In genomic region chr9:105816202-105816744, GRCh38 we compare ENCODE assay signal across 21 cellular contexts.
DNase-seq lines count a peak whose midpoint lies in the region; ATAC-seq and FAIRE-seq lines count a peak whose summit lies in the region.
"Had no signal": no experiment of that assay in that cellular context is flagged by ENCODE, and none has a peak within 500 bp of the region (broad histone marks: within the 10 kb centered on the region; RNA-seq: fewer than 3 reads in every experiment).

No MANE protein-coding gene starts in this region.

- no peaks in the 10 kb centered on the region for H3K27me3 ChIP-seq in small intestine (ENCODE audit: control insufficient read depth in 2 of 2, insufficient read depth in 2 of 2, low read length in 2 of 2)

- CTCF ChIA-PET in activated CD4-positive, alpha-beta memory T cell treated with anti-CD3 and anti-CD28 coated beads for 36 hours (lab: Charles Lee): no interaction called here

- H3K36me3 ChIP-seq in small intestine (ENCODE audit: control insufficient read depth in 2 of 2, insufficient read depth in 2 of 2, low read length in 2 of 2): no peaks in the 10 kb centered on the region
- H3K36me3 ChIP-seq: HAP-1 had no signal

- H3K27ac ChIP-seq in small intestine (ENCODE audit: low read depth in 1 of 2, low read length in 1 of 2): no peak overlapping the region
- H3K27ac ChIP-seq: GM23248 had no signal

- H3K4me1 ChIP-seq in small intestine (ENCODE audit: control insufficient read depth in 2 of 2, insufficient read depth in 1 of 2, low read depth in 1 of 2, low read length in 1 of 2): no peaks in the 10 kb centered on the region
- H3K4me1 ChIP-seq: HAP-1 had no signal

- H3K27me3 Mint-ChIP-seq in activated CD4-positive, alpha-beta memory T cell treated with anti-CD3 and anti-CD28 coated beads for 36 hours: no peaks in the 10 kb centered on the region
- H3K27me3 Mint-ChIP-seq: B cell; CD4-positive, CD25-positive, alpha-beta regulatory T cell; CD8-positive, alpha-beta memory T cell had no signal

- no peak overlapping the region for H3K4me3 Mint-ChIP-seq in activated CD4-positive, alpha-beta memory T cell treated with anti-CD3 and anti-CD28 coated beads for 36 hours
- H3K4me3 Mint-ChIP-seq: B cell; CD4-positive, CD25-positive, alpha-beta regulatory T cell; CD8-positive, alpha-beta memory T cell had no signal

- 76 to 81% (median 79%) methylated on average over 3 of the region's 3 CpGs for WGBS in small intestine, 3 donors

- DNase-seq in small intestine: no peak
- DNase-seq in activated CD4-positive, alpha-beta memory T cell treated with anti-CD3 and anti-CD28 coated beads for 36 hours: no peak
- DNase-seq in NCI-H2171 treated with DMSO at 0.1 percent for 48 hours (lab: John Stamatoyannopoulos, UW): no peak
- DNase-seq: 8988T; C1 segment of cervical spinal cord; CD8-positive, alpha-beta memory T cell; COR-L47; DMS 273 treated with DMSO at 0.1 percent for 48 hours; DMS53; DND-41; EL; GM23248 had no signal

- intact Hi-C loops in activated CD4-positive, alpha-beta memory T cell treated with anti-CD3 and anti-CD28 coated beads for 36 hours (cut with micrococcal nuclease): no loop called here

- FAIRE-seq in A204.1 (lab: Jason Lieb, UNC) (peak; percentile 98), TTC549 (lab: Jason Lieb, UNC) (peak; percentile 94), endometrium (lab: Jason Lieb, UNC) (peak; percentile 97), small intestine (lab: Jason Lieb, UNC) (peak; percentile 96)
- FAIRE-seq: GM12891, GM19239 had no signal

- ATAC-seq in HG03196 (IDR thresholded peaks at IDR 0.05; ENCODE audit: unreplicated experiment): no peak

- no peaks in the 10 kb centered on the region for H3K4me1 Mint-ChIP-seq in activated CD4-positive, alpha-beta memory T cell treated with anti-CD3 and anti-CD28 coated beads for 36 hours (ENCODE audit: low read depth)
- H3K4me1 Mint-ChIP-seq: B cell; CD4-positive, CD25-positive, alpha-beta regulatory T cell; CD8-positive, alpha-beta memory T cell had no signal

- POLR2A ChIA-PET in activated CD4-positive, alpha-beta memory T cell treated with anti-CD3 and anti-CD28 coated beads for 36 hours (lab: Charles Lee): no interaction called here

- no peaks in the 10 kb centered on the region for H3K36me3 Mint-ChIP-seq in activated CD4-positive, alpha-beta memory T cell treated with anti-CD3 and anti-CD28 coated beads for 36 hours
- H3K36me3 Mint-ChIP-seq: CD4-positive, CD25-positive, alpha-beta regulatory T cell; CD8-positive, alpha-beta memory T cell had no signal

- no peak overlapping the region for H3K4me3 ChIP-seq in small intestine (ENCODE audit: low read depth in 1 of 2, low read length in 2 of 2)
- H3K4me3 ChIP-seq: GM23248, HAP-1 had no signal

- no peaks in the 10 kb centered on the region for H3K9me3 ChIP-seq in small intestine (ENCODE audit: control insufficient read depth, low read depth)
- H3K9me3 ChIP-seq: HAP-1 had no signal

- no peak overlapping the region for H3K27ac Mint-ChIP-seq in activated CD4-positive, alpha-beta memory T cell treated with anti-CD3 and anti-CD28 coated beads for 36 hours
- H3K27ac Mint-ChIP-seq: B cell; CD4-positive, CD25-positive, alpha-beta regulatory T cell; CD8-positive, alpha-beta memory T cell had no signal

- peaks cover 23% of the 10 kb centered on the region for H3K9me3 Mint-ChIP-seq in activated CD4-positive, alpha-beta memory T cell treated with anti-CD3 and anti-CD28 coated beads for 36 hours
